In genomic region chr1:40971962-40972361, GRCh38 we compare ENCODE assay signal across 23 cellular contexts. TPM values are rescaled to one million over a fixed set of nuclear protein-coding genes. Genes with fewer than 3 reads are reported as not detected.
DNase-seq lines count a peak whose midpoint lies in the region; ATAC-seq, FAIRE-seq and TF ChIP-seq lines count a peak whose summit lies in the region.
"Had no signal": no experiment of that assay in that cellular context is flagged by ENCODE, and none has a peak within 500 bp of the region (broad histone marks: within the 10 kb centered on the region; RNA-seq: fewer than 3 reads in every experiment).

No MANE protein-coding gene starts in this region.

- H3K4me3 ChIP-seq in small intestine (ENCODE audit: low read depth in 1 of 2, low read length in 2 of 2) (no peak overlapping the region), testis (no peak overlapping the region)

- ATAC-seq in HG02852 (IDR thresholded peaks at IDR 0.05; ENCODE audit: unreplicated experiment) = no peak
- no peak for ATAC-seq in GM21528 (IDR thresholded peaks at IDR 0.05; ENCODE audit: low FRiP score, unreplicated experiment)

- H3K36me3 Mint-ChIP-seq in dendritic cell treated with granulocyte-macrophage colony-stimulating factor and Interleukin-4, amounts not matched to agents 40 ng/mL and 50 ng/mL, for 4 days (ENCODE audit: low read depth) = no peaks in the 10 kb centered on the region
- H3K36me3 Mint-ChIP-seq: CD4-positive, CD25-positive, alpha-beta regulatory T cell; IgD-negative memory B cell had no signal

- H3K9me3 ChIP-seq in small intestine (ENCODE audit: control insufficient read depth, low read depth) (no peaks in the 10 kb centered on the region), testis (no peaks in the 10 kb centered on the region)
- H3K9me3 ChIP-seq: SK-N-SH had no signal

- peaks cover 56% of the 10 kb centered on the region for H3K4me1 Mint-ChIP-seq in dendritic cell treated with granulocyte-macrophage colony-stimulating factor and Interleukin-4, amounts not matched to agents 40 ng/mL and 50 ng/mL, for 4 days (ENCODE audit: low read depth)

- no peaks in the 10 kb centered on the region for H3K36me3 ChIP-seq in small intestine (ENCODE audit: control insufficient read depth in 2 of 2, insufficient read depth in 2 of 2, low read length in 2 of 2)
- H3K36me3 ChIP-seq in testis (ENCODE audit: low read depth, missing control alignments) = no peaks in the 10 kb centered on the region

- H3K27ac ChIP-seq in small intestine (ENCODE audit: low read depth in 1 of 2, low read length in 1 of 2) = no peak overlapping the region
- no peak overlapping the region for H3K27ac ChIP-seq in testis
- H3K27ac ChIP-seq: 22Rv1 had no signal

- H3K9me3 Mint-ChIP-seq in dendritic cell treated with granulocyte-macrophage colony-stimulating factor and Interleukin-4, amounts not matched to agents 40 ng/mL and 50 ng/mL, for 4 days = no peaks in the 10 kb centered on the region
- H3K9me3 Mint-ChIP-seq: CD4-positive, CD25-positive, alpha-beta regulatory T cell; IgD-negative memory B cell had no signal

- no peak overlapping the region for H3K4me3 Mint-ChIP-seq in dendritic cell treated with granulocyte-macrophage colony-stimulating factor and Interleukin-4, amounts not matched to agents 40 ng/mL and 50 ng/mL, for 4 days
- H3K4me3 Mint-ChIP-seq: B cell; CD4-positive, CD25-positive, alpha-beta regulatory T cell; IgD-negative memory B cell had no signal

- TF ChIP-seq CTCF in testis (IDR thresholded peaks at IDR 0.05) = no peak

- peak overlapping the region; percentile 70 for H3K27ac Mint-ChIP-seq in dendritic cell treated with granulocyte-macrophage colony-stimulating factor and Interleukin-4, amounts not matched to agents 40 ng/mL and 50 ng/mL, for 4 days
- H3K27ac Mint-ChIP-seq: B cell; CD4-positive, CD25-positive, alpha-beta regulatory T cell; IgD-negative memory B cell had no signal

- FAIRE-seq in small intestine (lab: Jason Lieb, UNC) = no peak
- FAIRE-seq: HTR-8/SVneo had no signal

- no peak for TF ChIP-seq POLR2A in testis (IDR thresholded peaks at IDR 0.05)

- H3K27me3 ChIP-seq in small intestine (ENCODE audit: control insufficient read depth in 2 of 2, insufficient read depth in 2 of 2, low read length in 2 of 2) = no peaks in the 10 kb centered on the region
- H3K27me3 ChIP-seq in testis = no peaks in the 10 kb centered on the region

- H3K4me1 ChIP-seq in small intestine (ENCODE audit: control insufficient read depth in 2 of 2, insufficient read depth in 1 of 2, low read depth in 1 of 2, low read length in 1 of 2) (no peaks in the 10 kb centered on the region), testis (peaks cover 7% of the 10 kb centered on the region)

- DNase-seq in SKM-1 treated with dmso at 0.1 percent for 144 hours (lab: John Stamatoyannopoulos, UW; ENCODE audit: unreplicated experiment) (peak; percentile 53), SKM-1 (lab: John Stamatoyannopoulos, UW; ENCODE audit: unreplicated experiment) (no peak), NOMO-1 treated with dmso at 0.1 percent for 144 hours (lab: John Stamatoyannopoulos, UW; ENCODE audit: unreplicated experiment) (peak; percentile 16), small intestine (no peak), testis (no peak)
- DNase-seq: CD4-positive, CD25-positive, alpha-beta regulatory T cell; DMS153; GDM1; H7; NCI-H1417; NCI-H1930; NCI-H226; NCI-H526; SHP77; SK-N-SH had no signal

- WGBS in small intestine, 3 donors = 18 to 62% (median 43%) methylated on average over 1 of the region's 1 CpG
- WGBS in testis, 2 donors = 67 to 81% methylated on average over 1 of the region's 1 CpG

- peaks cover 5% of the 10 kb centered on the region for H3K27me3 Mint-ChIP-seq in dendritic cell treated with granulocyte-macrophage colony-stimulating factor and Interleukin-4, amounts not matched to agents 40 ng/mL and 50 ng/mL, for 4 days
- H3K27me3 Mint-ChIP-seq: B cell; CD4-positive, CD25-positive, alpha-beta regulatory T cell; IgD-negative memory B cell had no signal

- intact Hi-C loops in dendritic cell treated with granulocyte-macrophage colony-stimulating factor and Interleukin-4, amounts not matched to agents 40 ng/mL and 50 ng/mL, for 4 days (cut with micrococcal nuclease) = no loop called here
- intact Hi-C loops in testis (cut with DNase I; ENCODE audit: low total_unique reads) = no loop called here

RNA-seq across cellular contexts. Expression of gene CTPS1, which starts 7.5 kb away (rescaled TPM):
- polyA plus RNA-seq in small intestine (10 to 100 TPM in 1 of 3 donors, 1 to 10 TPM in 2; 3.8 to 16.2 (median 5.8) TPM), testis (ENCODE audit: insufficient read depth, low read depth, low replicate concordance) (41.2 TPM)
- total RNA-seq in testis = 10 to 100 TPM; 55.9 to 66.1 TPM

RNA-seq across cellular contexts. Expression of gene SLFNL1, which starts 49.6 kb away (rescaled TPM):
- polyA plus RNA-seq in small intestine (1 to 10 TPM in 1 of 3 donors, under 1 TPM in 1, not detected in 1; 0.31 to 1.6 TPM), testis (ENCODE audit: insufficient read depth, low read depth, low replicate concordance) (85.4 TPM)
- 10 to 100 TPM; 23.4 to 96.8 TPM for total RNA-seq in testis
- total RNA-seq: Daoy, H7 had no signal

Comparison
In these comparisons a context has a peak if more than half of its experiments do, and no peak if none do; other contexts are left out.
1. DNase-seq: peak in SKM-1 treated with dmso at 0.1 percent for 144 hours (single experiment) and NOMO-1 treated with dmso at 0.1 percent for 144 hours (single experiment); none in SKM-1 (single experiment), small intestine (single experiment) and testis (single experiment).
2. RNA of gene SLFNL1, which starts 49.6 kb away (polyA plus RNA-seq): 85.4 TPM in testis (single experiment); 0.31 to 1.6 TPM in small intestine; every median in the first group is over 10 times any median in the second.